ENCODE assay signal across 1 cellular context in genomic region chr1:198333744-198334143, GRCh38.
TF ChIP-seq lines count a peak whose summit lies in the region.

No MANE protein-coding gene starts in this region.

TF ChIP-seq in SK-N-SH treated with all-trans-retinoic acid at 6 μM for 48 hours, 23 proteins besides CTCF, POLR2A, EP300 and RAD21 (continued from another document):
- no peak for TF ChIP-seq POU6F1 (CRISPR knock-in tag; IDR thresholded peaks at IDR 0.05; ENCODE audit: borderline replicate concordance, low read depth)
- TF ChIP-seq SNAI2 (CRISPR knock-in tag; IDR thresholded peaks at IDR 0.05): no peak
- no peak for TF ChIP-seq ZFP3 (CRISPR knock-in tag; IDR thresholded peaks at IDR 0.05)
- TF ChIP-seq RARB (CRISPR knock-in tag; IDR thresholded peaks at IDR 0.05): no peak
- TF ChIP-seq, protein P1, sequence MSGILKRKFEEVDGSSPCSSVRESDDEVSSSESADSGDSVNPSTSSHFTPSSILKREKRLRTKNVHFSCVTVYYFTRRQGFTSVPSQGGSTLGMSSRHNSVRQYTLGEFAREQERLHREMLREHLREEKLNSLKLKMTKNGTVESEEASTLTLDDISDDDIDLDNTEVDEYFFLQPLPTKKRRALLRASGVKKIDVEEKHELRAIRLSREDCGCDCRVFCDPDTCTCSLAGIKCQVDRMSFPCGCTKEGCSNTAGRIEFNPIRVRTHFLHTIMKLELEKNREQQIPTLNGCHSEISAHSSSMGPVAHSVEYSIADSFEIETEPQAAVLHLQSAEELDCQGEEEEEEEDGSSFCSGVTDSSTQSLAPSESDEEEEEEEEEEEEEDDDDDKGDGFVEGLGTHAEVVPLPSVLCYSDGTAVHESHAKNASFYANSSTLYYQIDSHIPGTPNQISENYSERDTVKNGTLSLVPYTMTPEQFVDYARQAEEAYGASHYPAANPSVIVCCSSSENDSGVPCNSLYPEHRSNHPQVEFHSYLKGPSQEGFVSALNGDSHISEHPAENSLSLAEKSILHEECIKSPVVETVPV (CRISPR knock-in tag; IDR thresholded peaks at IDR 0.05): no peak
